Comparison of ENCODE assay signal across 11 cellular contexts in genomic region chr7:18496336-18496700, GRCh38. TPM values are rescaled to one million over a fixed set of nuclear protein-coding genes. Genes with fewer than 3 reads are reported as not detected.
DNase-seq lines count a peak whose midpoint lies in the region; ATAC-seq and TF ChIP-seq lines count a peak whose summit lies in the region.
"Had no signal": no experiment of that assay in that cellular context is flagged by ENCODE, and none has a peak within 500 bp of the region (broad histone marks: within the 10 kb centered on the region; RNA-seq: fewer than 3 reads in every experiment).

No MANE protein-coding gene starts in this region.

- peaks cover 17% of the 10 kb centered on the region for H3K4me1 ChIP-seq in ectodermal cell (ENCODE audit: control insufficient read depth, insufficient read depth, low read length)
- H3K4me1 ChIP-seq in parathyroid adenoma, result no peaks in the 10 kb centered on the region

- DNase-seq in GM12864 (ENCODE audit: low read depth) (no peak), G401 (ENCODE audit: low spot score) (no peak), epidermal melanocyte (ENCODE audit: insufficient read length, low spot score) (no peak), omental fat pad (ENCODE audit: low spot score) (no peak)
- DNase-seq in stimulated activated CD4-positive, alpha-beta T cell treated with anti-CD3 and anti-CD28 coated beads, Interleukin-12 subunit alpha, Interleukin-12 subunit beta, amount 100 ng/mL, for 4 hours, result no peak
- DNase-seq: stimulated activated naive CD4-positive, alpha-beta T cell treated with Interleukin-2 at 50 U/mL for 16 hours had no signal

- peak overlapping the region; percentile 48 for H2AFZ ChIP-seq in parathyroid adenoma

- ATAC-seq in HG03354 (IDR thresholded peaks at IDR 0.05; ENCODE audit: poor library complexity, severe bottlenecking, unreplicated experiment) (peak; percentile 6), omental fat pad (ENCODE audit: low FRiP score) (no peak)

- no peak overlapping the region for H3K9ac ChIP-seq in parathyroid adenoma

- in situ Hi-C loops in G401 (cut with HindIII; ENCODE audit: low sequenced_read_pairs), result no loop called here

- peak overlapping the region; percentile 65 for H3K4me2 ChIP-seq in parathyroid adenoma (ENCODE audit: low read length)

- H3K9me3 ChIP-seq in ectodermal cell (ENCODE audit: control insufficient read depth, low read length), result no peaks in the 10 kb centered on the region
- H3K9me3 ChIP-seq in parathyroid adenoma (ENCODE audit: control insufficient read depth, low read length), result no peaks in the 10 kb centered on the region

- H3K79me2 ChIP-seq in parathyroid adenoma, result no peaks in the 10 kb centered on the region

- 5 to 13% methylated on average over 3 of the region's 3 CpGs for WGBS in ectodermal cell, 2 experiments

- TF ChIP-seq CTCF in GM12864 (IDR thresholded peaks at IDR 0.05; ENCODE audit: low read depth, low read length, missing control alignments) (no peak), parathyroid adenoma (IDR thresholded peaks at IDR 0.05) (no peak), omental fat pad (IDR thresholded peaks at IDR 0.05) (no peak)

- no peaks in the 10 kb centered on the region for H3K27me3 ChIP-seq in ectodermal cell (ENCODE audit: control insufficient read depth, insufficient read depth, low read length, poor library complexity, severe bottlenecking)
- H3K27me3 ChIP-seq in parathyroid adenoma (ENCODE audit: control insufficient read depth, insufficient read depth, low read length), result no peaks in the 10 kb centered on the region

- H3K27ac ChIP-seq in ectodermal cell (ENCODE audit: insufficient read depth, low read depth, low read length, poor library complexity, severe bottlenecking), result no peak overlapping the region
- H3K27ac ChIP-seq in parathyroid adenoma, result no peak overlapping the region
- H3K27ac ChIP-seq: epithelial cell of prostate, RWPE1 had no signal

- no peaks in the 10 kb centered on the region for H3K36me3 ChIP-seq in ectodermal cell (ENCODE audit: control insufficient read depth, insufficient read depth, low read length)
- no peaks in the 10 kb centered on the region for H3K36me3 ChIP-seq in parathyroid adenoma (ENCODE audit: control insufficient read depth, insufficient read depth, low read length)

- H3K4me3 ChIP-seq in GM12864 (ENCODE audit: low read depth, low read length), result peak overlapping the region; percentile 74
- H3K4me3 ChIP-seq in ectodermal cell (ENCODE audit: insufficient read depth, low read depth, low read length), result peak overlapping the region; percentile 47
- H3K4me3 ChIP-seq in parathyroid adenoma (ENCODE audit: low read depth, low read length), result peak overlapping the region; percentile 47

RNA-seq across cellular contexts. Expression of gene HDAC9, which starts 0.8 kb away (rescaled TPM):
- polyA plus RNA-seq in ectodermal cell (2013, experiment 1 of 4), result 17.5 TPM
- 17.6 TPM for polyA plus RNA-seq in ectodermal cell (2013, experiment 2 of 4)
- 19.9 TPM for polyA plus RNA-seq in ectodermal cell (2013, experiment 3 of 4)
- polyA plus RNA-seq in ectodermal cell (2013, experiment 4 of 4), result 19.9 TPM
- 1.5 and 5.6 TPM in 2 replicates for total RNA-seq in G401 (2014; rRNA removed; shearing (Covaris generic))
- 10 to 100 TPM; 15.6 to 51.5 (median 24.1) TPM for total RNA-seq in omental fat pad
